8 cellular contexts compared by ENCODE assay signal in genomic region chr7:33243319-33243881, GRCh38.
DNase-seq lines count a peak whose midpoint lies in the region; TF ChIP-seq lines count a peak whose summit lies in the region.

No MANE protein-coding gene starts in this region.

- no peaks in the 10 kb centered on the region for H3K27me3 ChIP-seq in BE2C

- DNase-seq in BE2C: no peak
- DNase-seq in HFF-Myc (ENCODE audit: extremely low read depth, low read depth): no peak
- DNase-seq in NCI-H69 (lab: John Stamatoyannopoulos, UW): peak; percentile 55
- peak; percentile 64 for DNase-seq in cerebellar cortex (ENCODE audit: low spot score)
- DNase-seq in lung microvascular endothelial cell (ENCODE audit: low read depth in 2 of 2): peak; percentile 63 to 84
- no peak for DNase-seq in central memory CD4-positive, alpha-beta T cell
- no peak for DNase-seq in mucosa of gallbladder (ENCODE audit: low spot score)
- no peak for DNase-seq in OCI-M2 (lab: John Stamatoyannopoulos, UW; ENCODE audit: unreplicated experiment)

- TF ChIP-seq CTCF in BE2C (IDR thresholded peaks at IDR 0.05; ENCODE audit: low read depth, low read length) (peak; percentile 71), HFF-Myc (IDR thresholded peaks at IDR 0.05; ENCODE audit: low read depth, low read length, missing control alignments) (peak; percentile 52)

- H3K36me3 ChIP-seq in BE2C: no peaks in the 10 kb centered on the region

- no peaks in the 10 kb centered on the region for H3K9me3 ChIP-seq in BE2C

- H3K4me3 ChIP-seq in BE2C (ENCODE audit: low read depth, low read length) (no peak overlapping the region), HFF-Myc (replicated peaks; ENCODE audit: low read depth, low read length) (no peak overlapping the region)

- H3K4me1 ChIP-seq in BE2C: no peaks in the 10 kb centered on the region

Comparison
In these comparisons a context has a peak if more than half of its experiments do, and no peak if none do; other contexts are left out.
1. DNase-seq: peak in NCI-H69 (single experiment), cerebellar cortex (single experiment) and lung microvascular endothelial cell (2 of 2); none in BE2C (single experiment), HFF-Myc (single experiment), central memory CD4-positive, alpha-beta T cell (single experiment), mucosa of gallbladder (single experiment) and OCI-M2 (single experiment).